In genomic region chr7:90404777-90405176, GRCh38 we compare ENCODE assay signal across 12 cellular contexts. TPM values are rescaled to one million over a fixed set of nuclear protein-coding genes. Genes with fewer than 3 reads are reported as not detected.
DNase-seq lines count a peak whose midpoint lies in the region; ATAC-seq and TF ChIP-seq lines count a peak whose summit lies in the region.
"Had no signal": no experiment of that assay in that cellular context is flagged by ENCODE, and none has a peak within 500 bp of the region (broad histone marks: within the 10 kb centered on the region; RNA-seq: fewer than 3 reads in every experiment).

No MANE protein-coding gene starts in this region.

- peaks cover 2 to 5% of the 10 kb centered on the region in 2 donors for H3K9me3 Mint-ChIP-seq in activated T-cell treated with anti-CD3 and anti-CD28 coated beads, Interleukin-2, amount 50 U/mL, for 72 hours
- H3K9me3 Mint-ChIP-seq in CD14-positive monocyte = peaks cover 0 to 6% (median 2%) of the 10 kb centered on the region in 7 donors

- intact Hi-C loops in CD14-positive monocyte (cut with micrococcal nuclease) = no loop called here

- H3K27me3 Mint-ChIP-seq in activated T-cell treated with anti-CD3 and anti-CD28 coated beads, Interleukin-2, amount 50 U/mL, for 72 hours (ENCODE audit: low read depth) = no peaks in the 10 kb centered on the region
- peaks cover 0 to 5% (median 2%) of the 10 kb centered on the region in 3 donors for H3K27me3 Mint-ChIP-seq in CD14-positive monocyte (ENCODE audit: low read depth in 3 of 3)

- H3K9ac ChIP-seq in skeletal muscle satellite cell (ENCODE audit: low read depth, low read length) = peak overlapping the region; percentile 68

- H3K36me3 ChIP-seq in RWPE2 (ENCODE audit: low read depth) (peaks cover 49% of the 10 kb centered on the region), skeletal muscle satellite cell (ENCODE audit: insufficient read depth, low read length) (peaks cover 32% of the 10 kb centered on the region)

- H3K27ac Mint-ChIP-seq in activated T-cell treated with anti-CD3 and anti-CD28 coated beads, Interleukin-2, amount 50 U/mL, for 72 hours = no peak overlapping the region
- peak overlapping the region in 1 of 7 donors; percentile 58 for H3K27ac Mint-ChIP-seq in CD14-positive monocyte

- H3K36me3 Mint-ChIP-seq in activated T-cell treated with anti-CD3 and anti-CD28 coated beads, Interleukin-2, amount 50 U/mL, for 72 hours (ENCODE audit: insufficient read depth in 2 of 2) = no peaks in the 10 kb centered on the region
- peaks cover 3 to 4% of the 10 kb centered on the region in 2 donors for H3K36me3 Mint-ChIP-seq in CD14-positive monocyte

- H3K9me3 ChIP-seq in RWPE2 (ENCODE audit: severe bottlenecking) (no peaks in the 10 kb centered on the region), skeletal muscle satellite cell (replicated peaks; ENCODE audit: low read length) (no peaks in the 10 kb centered on the region)
- H3K9me3 ChIP-seq: stomach had no signal

- H3K4me3 ChIP-seq in RWPE2 (ENCODE audit: severe bottlenecking) = no peak overlapping the region
- peak overlapping the region; percentile 73 for H3K4me3 ChIP-seq in epithelial cell of proximal tubule (ENCODE audit: low read depth, low read length)
- H3K4me3 ChIP-seq in skeletal muscle satellite cell (ENCODE audit: low read length) = peak overlapping the region; percentile 87

- H3K4me3 Mint-ChIP-seq in activated T-cell treated with anti-CD3 and anti-CD28 coated beads, Interleukin-2, amount 50 U/mL, for 72 hours = peak overlapping the region; percentile 91 to 98
- no peak overlapping the region for H3K4me3 Mint-ChIP-seq in CD14-positive monocyte

- ATAC-seq in activated T-cell treated with anti-CD3 and anti-CD28 coated beads, Interleukin-2, amount 50 U/mL, for 72 hours (replicated peaks in 1 of 2) = no peak
- ATAC-seq in RWPE2 (ENCODE audit: low read depth) (no peak), GM19351 (IDR thresholded peaks at IDR 0.05; ENCODE audit: unreplicated experiment) (no peak)

- peaks cover 9% of the 10 kb centered on the region for H3K4me1 ChIP-seq in RWPE2 (ENCODE audit: insufficient read depth, poor library complexity, severe bottlenecking)
- H3K4me1 ChIP-seq in skeletal muscle satellite cell (ENCODE audit: control insufficient read depth, insufficient read depth, low read length) = peaks cover 20% of the 10 kb centered on the region

- TF ChIP-seq CTCF in RWPE2 (IDR thresholded peaks at IDR 0.05; ENCODE audit: poor library complexity, severe bottlenecking) (no peak), epithelial cell of proximal tubule (conservative IDR thresholded peaks at IDR 0.05; ENCODE audit: low read depth, low read length) (no peak), CD14-positive monocyte (IDR thresholded peaks at IDR 0.05) (no peak)

- peaks cover 28% of the 10 kb centered on the region for H3K4me1 Mint-ChIP-seq in activated T-cell treated with anti-CD3 and anti-CD28 coated beads, Interleukin-2, amount 50 U/mL, for 72 hours (ENCODE audit: low read depth)
- H3K4me1 Mint-ChIP-seq in CD14-positive monocyte = peaks cover 16% of the 10 kb centered on the region

- H3K27ac ChIP-seq in RWPE2 (ENCODE audit: poor library complexity, severe bottlenecking) = peak overlapping the region; percentile 86

- peak overlapping the region; percentile 94 for H3K4me2 ChIP-seq in skeletal muscle satellite cell (ENCODE audit: low read length)

- no peaks in the 10 kb centered on the region for H3K27me3 ChIP-seq in RWPE2 (ENCODE audit: insufficient read depth, poor library complexity, severe bottlenecking)
- no peaks in the 10 kb centered on the region for H3K27me3 ChIP-seq in skeletal muscle satellite cell (ENCODE audit: control insufficient read depth, insufficient read depth, low read length)
- H3K27me3 ChIP-seq: stomach had no signal

- no peak for DNase-seq in activated T-cell treated with anti-CD3 and anti-CD28 coated beads, Interleukin-2, amount 50 U/mL, for 72 hours
- no peak for DNase-seq in activated T-cell treated with anti-CD3 and anti-CD28 coated beads for 4 hours
- DNase-seq in RWPE2 (ENCODE audit: low spot score) = no peak
- DNase-seq in epithelial cell of proximal tubule (ENCODE audit: low read depth) = peak; percentile 25
- no peak for DNase-seq in NCI-H69 (lab: John Stamatoyannopoulos, UW)
- no peak for DNase-seq in CD14-positive monocyte (ENCODE audit: low spot score)
- DNase-seq: C1 segment of cervical spinal cord, dermis blood vessel endothelial cell, RPMI8226, stomach had no signal

RNA-seq across cellular contexts. Expression of gene CLDN12, which starts 1.5 kb away (rescaled TPM):
- 10 to 100 TPM in 1 of 2 donors, 1 to 10 TPM in 1; 5.5 to 11.2 TPM for total RNA-seq in activated T-cell treated with anti-CD3 and anti-CD28 coated beads, Interleukin-2, amount 50 U/mL, for 72 hours
- total RNA-seq in epithelial cell of proximal tubule = 25.2 and 53.3 TPM in 2 replicates
- total RNA-seq in skeletal muscle satellite cell (2012; rRNA removed) = 37.6 and 46.1 TPM in 2 replicates
- polyA plus RNA-seq in CD14-positive monocyte = under 1 TPM; 0.32 to 0.60 TPM

RNA-seq across cellular contexts. Expression of gene GTPBP10, which starts 58.3 kb away (rescaled TPM):
- 10 to 100 TPM; 47.6 to 71.1 TPM for total RNA-seq in activated T-cell treated with anti-CD3 and anti-CD28 coated beads, Interleukin-2, amount 50 U/mL, for 72 hours
- 10.5 and 20.8 TPM in 2 replicates for total RNA-seq in epithelial cell of proximal tubule
- 17.5 and 35.2 TPM in 2 replicates for total RNA-seq in skeletal muscle satellite cell (2012; rRNA removed)
- 10 to 100 TPM; 10.4 to 12.2 TPM for polyA plus RNA-seq in CD14-positive monocyte

Comparison
In these comparisons a context has a peak if more than half of its experiments do, and no peak if none do; other contexts are left out.
1. H3K4me3 Mint-ChIP-seq: peak in activated T-cell treated with anti-CD3 and anti-CD28 coated beads, Interleukin-2, amount 50 U/mL, for 72 hours (2 of 2); none in CD14-positive monocyte (0 of 2).